Comparison of ENCODE assay signal across 9 cellular contexts in genomic region chr22:38788016-38788415, GRCh38. TPM values are rescaled to one million over a fixed set of nuclear protein-coding genes. Genes with fewer than 3 reads are reported as not detected.
DNase-seq lines count a peak whose midpoint lies in the region; ATAC-seq and TF ChIP-seq lines count a peak whose summit lies in the region.
"Had no signal": no experiment of that assay in that cellular context is flagged by ENCODE, and none has a peak within 500 bp of the region (broad histone marks: within the 10 kb centered on the region; RNA-seq: fewer than 3 reads in every experiment).

No MANE protein-coding gene starts in this region.

- no peak for TF ChIP-seq CTCF in RWPE1 (conservative IDR thresholded peaks at IDR 0.05; ENCODE audit: low read depth)
- no peak for TF ChIP-seq CTCF in fibroblast of lung (conservative IDR thresholded peaks at IDR 0.05 in 1 of 2, IDR thresholded peaks at IDR 0.05 in 1 of 2; ENCODE audit: low read depth in 1 of 2, low read length in 2 of 2)
- TF ChIP-seq CTCF in ovary (IDR thresholded peaks at IDR 0.05): no peak

- H2AFZ ChIP-seq in ACC112 (ENCODE audit: low read length, unreplicated experiment) (peak overlapping the region; percentile 53), fibroblast of lung (ENCODE audit: low read length) (no peak overlapping the region)

- H4K20me1 ChIP-seq in fibroblast of lung (ENCODE audit: control insufficient read depth, extremely low read depth, insufficient read depth, low read length): no peaks in the 10 kb centered on the region

- no peak for TF ChIP-seq EP300 in ovary (IDR thresholded peaks at IDR 0.05)

- H3K9me3 ChIP-seq in fibroblast of lung (ENCODE audit: control insufficient read depth, insufficient read depth, low read depth, low read length) (no peaks in the 10 kb centered on the region), ovary (no peaks in the 10 kb centered on the region)
- H3K9me3 ChIP-seq: HAP-1 had no signal

- WGBS in ovary, 3 donors: 21 to 31% (median 24%) methylated on average over 10 of the region's 10 CpGs

- H3K4me2 ChIP-seq in fibroblast of lung (ENCODE audit: extremely low read depth, insufficient read depth, low read length): peak overlapping the region; percentile 32

- CTCF ChIA-PET in RWPE1 (lab: Yijun Ruan, JAX): no interaction called here

- TF ChIP-seq POLR2A in ovary (IDR thresholded peaks at IDR 0.05): no peak

- no peak overlapping the region for H3K9ac ChIP-seq in fibroblast of lung (ENCODE audit: insufficient read depth, low read length)

- no peak overlapping the region for H3K4me3 ChIP-seq in ACC112 (ENCODE audit: low read depth, low read length)
- H3K4me3 ChIP-seq in fibroblast of lung (replicated peaks in 1 of 4; ENCODE audit: control extremely low read depth in 1 of 4, insufficient read depth in 1 of 4, low read depth in 3 of 4, low read length in 4 of 4): no peak overlapping the region
- no peak overlapping the region for H3K4me3 ChIP-seq in ovary
- H3K4me3 ChIP-seq: HAP-1 had no signal

- intact Hi-C loops in ovary (cut with DNase I): loop anchor here in 2 of 4 donors (5.0 to 10.0 kb wide), 2 partner anchors 54 to 337 kb away; partner anchors contain the start of gene NPTXR (in 2 of the 2)

- H3K36me3 ChIP-seq in ACC112 (ENCODE audit: insufficient read depth, low read length): no peaks in the 10 kb centered on the region
- peaks cover 2% of the 10 kb centered on the region for H3K36me3 ChIP-seq in fibroblast of lung (ENCODE audit: control insufficient read depth, insufficient read depth, low read length)
- H3K36me3 ChIP-seq in ovary: no peaks in the 10 kb centered on the region
- H3K36me3 ChIP-seq: HAP-1 had no signal

- no peak for ATAC-seq in GM21786 (IDR thresholded peaks at IDR 0.05; ENCODE audit: unreplicated experiment)
- ATAC-seq in GM21360 (IDR thresholded peaks at IDR 0.05; ENCODE audit: unreplicated experiment): no peak

- no peaks in the 10 kb centered on the region for H3K27me3 ChIP-seq in ACC112 (ENCODE audit: insufficient read depth, low read length)
- H3K27me3 ChIP-seq in fibroblast of lung (ENCODE audit: control insufficient read depth, insufficient read depth, low read length): no peaks in the 10 kb centered on the region
- H3K27me3 ChIP-seq in ovary: no peaks in the 10 kb centered on the region

- H3K27ac ChIP-seq in ACC112 (ENCODE audit: low read depth, low read length): peak overlapping the region; percentile 66
- peak overlapping the region; percentile 62 for H3K27ac ChIP-seq in RWPE1
- H3K27ac ChIP-seq in fibroblast of lung (ENCODE audit: insufficient read depth, low read length): peak overlapping the region; percentile 57
- peak overlapping the region in 1 of 2 donors; percentile 93 for H3K27ac ChIP-seq in ovary

- POLR2A ChIA-PET in RWPE1 (lab: Yijun Ruan, JAX; ENCODE audit: low non-redundant PET): no interaction called here

- H3K4me1 ChIP-seq in ACC112 (ENCODE audit: control insufficient read depth, insufficient read depth, low read length, unreplicated experiment): peaks cover 21% of the 10 kb centered on the region
- H3K4me1 ChIP-seq in fibroblast of lung (ENCODE audit: control insufficient read depth, extremely low read depth, insufficient read depth, low read length): peaks cover 15% of the 10 kb centered on the region
- peaks cover 24% of the 10 kb centered on the region for H3K4me1 ChIP-seq in ovary (ENCODE audit: insufficient read depth)

- H3K79me2 ChIP-seq in ACC112 (ENCODE audit: control insufficient read depth, insufficient read depth, low read length, unreplicated experiment) (peaks cover 5% of the 10 kb centered on the region), fibroblast of lung (ENCODE audit: control insufficient read depth, insufficient read depth, low read length) (no peaks in the 10 kb centered on the region)

- no peak for DNase-seq in RWPE1 (ENCODE audit: low spot score)
- peak; percentile 65 to 68 for DNase-seq in fibroblast of lung (ENCODE audit: low read depth in 2 of 2)
- DNase-seq in ovary: peak in 3 of 5 donors; percentile 50 to 66 (median 54)
- DNase-seq in T-helper 9 cell: no peak
- DNase-seq in SHP77 (lab: John Stamatoyannopoulos, UW): no peak

RNA-seq across cellular contexts. Expression of gene DNAL4, which starts 5.9 kb away (rescaled TPM):
- total RNA-seq in fibroblast of lung (23.4 and 25.1 TPM in 2 replicates), ovary (10 to 100 TPM; 12.1 to 26.4 (median 16.3) TPM)
- polyA plus RNA-seq in fibroblast of lung (9.0 and 13.3 TPM in 2 replicates), ovary (10 to 100 TPM; 12.2 to 23.5 TPM)
- polyA plus RNA-seq in fibroblast of lung (2012): 9.3 and 9.9 TPM in 2 replicates
- polyA minus RNA-seq in fibroblast of lung (ENCODE audit: low replicate concordance): 17.9 and 18.1 TPM in 2 replicates

RNA-seq across cellular contexts. Expression of gene SUN2, which starts 32.2 kb away (rescaled TPM):
- total RNA-seq in fibroblast of lung: 42.1 and 76.6 TPM in 2 replicates
- 26.2 and 27.4 TPM in 2 replicates for polyA plus RNA-seq in fibroblast of lung
- 46.4 and 50.4 TPM in 2 replicates for polyA plus RNA-seq in fibroblast of lung (2012)
- polyA minus RNA-seq in fibroblast of lung (ENCODE audit: low replicate concordance): 183 and 189 TPM in 2 replicates
- total RNA-seq in ovary: 100 to 1,000 TPM; 152 to 311 (median 205) TPM
- 100 to 1,000 TPM in 1 of 2 donors, 10 to 100 TPM in 1; 21.2 to 156 TPM for polyA plus RNA-seq in ovary

RNA-seq across cellular contexts. Expression of gene NPTXR, which starts 55.8 kb away (rescaled TPM):
- total RNA-seq in fibroblast of lung (1.0 and 2.0 TPM in 2 replicates), ovary (10 to 100 TPM in 5 of 7 donors, 1 to 10 TPM in 2; 5.2 to 23.1 (median 15.4) TPM)
- polyA plus RNA-seq in fibroblast of lung (0.84 and 1.0 TPM in 2 replicates), ovary (1 to 10 TPM; 5.3 to 6.3 TPM)
- 1.2 and 1.4 TPM in 2 replicates for polyA plus RNA-seq in fibroblast of lung (2012)
- 2.9 and 3.9 TPM in 2 replicates for polyA minus RNA-seq in fibroblast of lung (ENCODE audit: low replicate concordance)

Comparison
In these comparisons a context has a peak if more than half of its experiments do, and no peak if none do; other contexts are left out.
1. DNase-seq: peak in fibroblast of lung (2 of 2) and ovary (3 of 5); none in RWPE1 (single experiment), T-helper 9 cell (single experiment) and SHP77 (0 of 2).